In the genomic region with DNA sequence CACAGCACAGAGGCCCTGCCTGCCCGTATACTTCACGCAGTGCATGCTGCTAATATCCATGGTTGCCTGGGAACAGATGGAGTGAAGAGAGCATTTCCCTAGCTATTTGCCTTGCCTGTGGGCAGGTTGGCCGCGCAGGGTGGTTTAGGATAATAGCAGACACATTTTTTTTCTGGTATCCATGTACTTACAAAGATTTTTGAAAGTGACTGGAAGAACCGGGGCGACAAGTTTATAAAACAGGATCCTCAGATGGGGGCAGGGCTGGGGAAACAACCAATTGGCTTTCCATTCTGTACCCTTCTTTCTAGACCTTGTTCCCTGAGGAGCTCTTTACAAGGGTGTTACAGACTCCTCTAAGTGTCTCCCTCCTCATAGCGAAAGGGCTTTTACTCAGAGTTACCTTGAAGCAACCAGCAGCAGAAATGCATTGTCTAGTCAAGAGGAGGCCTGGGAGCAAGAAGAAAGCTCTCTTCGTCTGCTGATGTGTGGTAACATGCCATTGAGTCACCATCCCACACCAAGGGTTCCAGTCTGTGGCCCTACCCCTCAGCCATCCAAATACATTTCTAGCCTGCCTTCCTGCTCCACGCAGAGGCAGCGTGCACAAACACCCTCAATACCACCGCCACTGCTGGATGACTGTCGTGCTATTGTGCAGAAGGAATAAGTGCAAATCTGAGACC, we compare ENCODE assay signal across 12 cellular contexts. TPM values are rescaled to one million over a fixed set of nuclear protein-coding genes. Genes with fewer than 3 reads are reported as not detected.
DNase-seq lines count a peak whose midpoint lies in the region; ATAC-seq, FAIRE-seq and TF ChIP-seq lines count a peak whose summit lies in the region.
"Had no signal": no experiment of that assay in that cellular context is flagged by ENCODE, and none has a peak within 500 bp of the region (broad histone marks: within the 10 kb centered on the region; RNA-seq: fewer than 3 reads in every experiment).

No MANE protein-coding gene starts in this region.

- H3K4me1 ChIP-seq in neuronal stem cell (ENCODE audit: control insufficient read depth in 2 of 2, insufficient read depth in 1 of 2, low read depth in 1 of 2, low read length in 2 of 2) (peaks cover 17 to 46% of the 10 kb centered on the region in 2 donors), testis (no peaks in the 10 kb centered on the region)

- H2BK120ac ChIP-seq in neuronal stem cell (ENCODE audit: low read depth, low read length) = no peak overlapping the region

- H3K4me3 ChIP-seq in bronchial epithelial cell (ENCODE audit: low read depth, low read length) (no peak overlapping the region), neuronal stem cell (ENCODE audit: low read length in 2 of 2) (no peak overlapping the region), testis (no peak overlapping the region)

- no peak overlapping the region for H3K4ac ChIP-seq in neuronal stem cell (ENCODE audit: low read length)

- no peaks in the 10 kb centered on the region for H3K27me3 Mint-ChIP-seq in stimulated activated memory B cell treated with anti-CD40 and anti-IgM and Interleukin-4, amounts not matched to agents 10 μg/mL and 1 μg/mL and 100 μg/mL, for 72 hours

- H3K4me2 ChIP-seq in neuronal stem cell (ENCODE audit: insufficient read depth, low read length, poor library complexity, severe bottlenecking) = no peak overlapping the region

- H3K27ac ChIP-seq in neuronal stem cell (replicated peaks; ENCODE audit: low read length) (no peak overlapping the region), testis (no peak overlapping the region)
- H3K27ac ChIP-seq: WERI-Rb-1 had no signal

- no peaks in the 10 kb centered on the region for H3K9me3 ChIP-seq in neuronal stem cell (replicated peaks in 1 of 2; ENCODE audit: control insufficient read depth in 2 of 2, insufficient read depth in 1 of 2, low read depth in 1 of 2, low read length in 2 of 2)
- no peaks in the 10 kb centered on the region for H3K9me3 ChIP-seq in testis

- DNase-seq in ELF-1 (ENCODE audit: low read depth, low spot score) (peak; percentile 64), NCI-H1436 treated with DMSO at 0.1 percent for 48 hours (lab: John Stamatoyannopoulos, UW) (peak; percentile 44), bronchial epithelial cell (ENCODE audit: low read depth) (peak; percentile 93), neuronal stem cell (ENCODE audit: low spot score) (no peak), COLO829 (ENCODE audit: low spot score) (no peak), G401 (ENCODE audit: low spot score) (no peak), testis (no peak)
- DNase-seq: MM.1S, WERI-Rb-1 had no signal

- peaks cover 32% of the 10 kb centered on the region for H3K4me1 Mint-ChIP-seq in stimulated activated memory B cell treated with anti-CD40 and anti-IgM and Interleukin-4, amounts not matched to agents 10 μg/mL and 1 μg/mL and 100 μg/mL, for 72 hours

- H3K23ac ChIP-seq in neuronal stem cell (ENCODE audit: low read depth, low read length, poor library complexity) = no peak overlapping the region

- no peak overlapping the region for H2BK12ac ChIP-seq in neuronal stem cell (ENCODE audit: low read length)

- H3K4me3 Mint-ChIP-seq in stimulated activated memory B cell treated with anti-CD40 and anti-IgM and Interleukin-4, amounts not matched to agents 10 μg/mL and 1 μg/mL and 100 μg/mL, for 72 hours = no peak overlapping the region

- H3K79me1 ChIP-seq in neuronal stem cell (ENCODE audit: low read depth, low read length) = no peaks in the 10 kb centered on the region

- no peaks in the 10 kb centered on the region for H3K36me3 Mint-ChIP-seq in stimulated activated memory B cell treated with anti-CD40 and anti-IgM and Interleukin-4, amounts not matched to agents 10 μg/mL and 1 μg/mL and 100 μg/mL, for 72 hours

- no peak for TF ChIP-seq POLR2A in testis (IDR thresholded peaks at IDR 0.05)

- H3K27me3 ChIP-seq in bronchial epithelial cell (ENCODE audit: control insufficient read depth, insufficient read depth, low read length) (no peaks in the 10 kb centered on the region), neuronal stem cell (ENCODE audit: control insufficient read depth in 3 of 3, insufficient read depth in 3 of 3, low read depth in 1 of 3, low read length in 3 of 3) (peaks cover 0 to 40% (median 0%) of the 10 kb centered on the region in 3 experiments), testis (no peaks in the 10 kb centered on the region)

- peak; percentile 7 for FAIRE-seq in bronchial epithelial cell (lab: Jason Lieb, UNC)
- FAIRE-seq: endometrium had no signal

- H3K18ac ChIP-seq in neuronal stem cell (ENCODE audit: low read length) = no peak overlapping the region

- H2BK5ac ChIP-seq in neuronal stem cell (ENCODE audit: low read length) = no peak overlapping the region

- no peak overlapping the region for H3K14ac ChIP-seq in neuronal stem cell (ENCODE audit: low read length)

- H3K27ac Mint-ChIP-seq in stimulated activated memory B cell treated with anti-CD40 and anti-IgM and Interleukin-4, amounts not matched to agents 10 μg/mL and 1 μg/mL and 100 μg/mL, for 72 hours = no peak overlapping the region

- H4K91ac ChIP-seq in neuronal stem cell (ENCODE audit: low read depth, low read length, poor library complexity) = no peak overlapping the region

- H3K9ac ChIP-seq in neuronal stem cell (ENCODE audit: low read depth, low read length, poor library complexity) = peak overlapping the region; percentile 26

- no peak overlapping the region for H2AFZ ChIP-seq in neuronal stem cell (ENCODE audit: low read length)

- intact Hi-C loops in testis (cut with DNase I; ENCODE audit: low total_unique reads) = no loop called here

- ATAC-seq in stimulated activated memory B cell treated with anti-CD40 and anti-IgM and Interleukin-4, amounts not matched to agents 10 μg/mL and 1 μg/mL and 100 μg/mL, for 72 hours = no peak
- ATAC-seq: Right ventricle myocardium inferior had no signal

- H4K8ac ChIP-seq in neuronal stem cell (ENCODE audit: low read depth, low read length) = no peak overlapping the region

- in situ Hi-C loops in G401 (cut with HindIII; ENCODE audit: low sequenced_read_pairs) = no loop called here

- no peaks in the 10 kb centered on the region for H3K36me3 ChIP-seq in bronchial epithelial cell (ENCODE audit: control insufficient read depth, insufficient read depth, low read length)
- H3K36me3 ChIP-seq in neuronal stem cell (replicated peaks in 1 of 2; ENCODE audit: control insufficient read depth in 2 of 2, insufficient read depth in 2 of 2, low read length in 2 of 2) = no peaks in the 10 kb centered on the region
- no peaks in the 10 kb centered on the region for H3K36me3 ChIP-seq in testis (ENCODE audit: low read depth, missing control alignments)
- H3K36me3 ChIP-seq: WERI-Rb-1 had no signal

- no peaks in the 10 kb centered on the region for H3K9me3 Mint-ChIP-seq in stimulated activated memory B cell treated with anti-CD40 and anti-IgM and Interleukin-4, amounts not matched to agents 10 μg/mL and 1 μg/mL and 100 μg/mL, for 72 hours

- no peak overlapping the region for H2BK15ac ChIP-seq in neuronal stem cell (ENCODE audit: low read length)

- H2AK5ac ChIP-seq in neuronal stem cell (ENCODE audit: low read depth, low read length) = no peak overlapping the region

- WGBS in neuronal stem cell (ENCODE audit: extremely low coverage in 2 of 2, insufficient read length in 2 of 2, insufficient replicate concordance in 1 of 2), 2 donors = no CpG with 5 or more reads among the region's 12 CpGs
- 94 to 96% methylated on average over 12 of the region's 12 CpGs for WGBS in testis, 2 donors

- no peak for TF ChIP-seq CTCF in bronchial epithelial cell (IDR thresholded peaks at IDR 0.05; ENCODE audit: insufficient read depth, low read length, severe bottlenecking)
- TF ChIP-seq CTCF in testis (IDR thresholded peaks at IDR 0.05) = no peak

RNA-seq across cellular contexts. Expression of a gene that starts 31.5 kb away (rescaled TPM):
- total RNA-seq in bronchial epithelial cell (18.4 and 43.7 TPM in 2 replicates), testis (10 to 100 TPM; 17.3 to 25.6 TPM)
- 9.0 TPM for polyA plus RNA-seq in neuronal stem cell (2013, experiment 1 of 2)
- polyA plus RNA-seq in neuronal stem cell (2013, experiment 2 of 2) = 8.6 TPM
- 8.5 and 9.1 TPM in 2 replicates for total RNA-seq in G401 (2014; rRNA removed; shearing (Covaris generic))
- 19.3 TPM for polyA plus RNA-seq in testis (ENCODE audit: insufficient read depth, low read depth, low replicate concordance)

Comparison
In these comparisons a context has a peak if more than half of its experiments do, and no peak if none do; other contexts are left out.
1. DNase-seq: peak in ELF-1 (single experiment), NCI-H1436 treated with DMSO at 0.1 percent for 48 hours (single experiment) and bronchial epithelial cell (single experiment); none in neuronal stem cell (single experiment), COLO829 (single experiment), G401 (single experiment) and testis (single experiment).